In genomic region chr19:7454998-7455397, GRCh38 we compare ENCODE assay signal across 22 cellular contexts.
"Had no signal": no experiment of that assay in that cellular context is flagged by ENCODE, and none has a peak within 500 bp of the region (broad histone marks: within the 10 kb centered on the region; RNA-seq: fewer than 3 reads in every experiment).

No MANE protein-coding gene starts in this region.

- H3K27me3 Mint-ChIP-seq: activated CD4-positive, alpha-beta memory T cell treated with anti-CD3 and anti-CD28 coated beads, Interleukin-2, amount 10 ng/mL, durations not matched to agents 7 days and 5 days; activated CD4-positive, alpha-beta T cell treated with anti-CD3 and anti-CD28 coated beads for 36 hours had no signal

- H3K4me1 Mint-ChIP-seq: activated CD4-positive, alpha-beta memory T cell treated with anti-CD3 and anti-CD28 coated beads, Interleukin-2, amount 10 ng/mL, durations not matched to agents 7 days and 5 days had no signal

- DNase-seq: activated CD4-positive, alpha-beta memory T cell treated with anti-CD3 and anti-CD28 coated beads, Interleukin-2, amount 10 ng/mL, durations not matched to agents 7 days and 5 days; activated CD4-positive, alpha-beta T cell treated with anti-CD3 and anti-CD28 coated beads for 36 hours; activated CD4-positive, alpha-beta T cell treated with anti-CD3 and anti-CD28 coated beads, Interleukin-2, amount 50 U/mL, for 1 hour; activated CD8-positive, alpha-beta memory T cell treated with anti-CD3 and anti-CD28 coated beads, Interleukin-2, amount 50 U/mL, for 48 hours; activated effector memory CD4-positive, alpha-beta T cell treated with anti-CD3 and anti-CD28 coated beads, Interleukin-2, amount 50 U/mL, for 16 hours; activated naive CD4-positive, alpha-beta T cell treated with Interleukin-2 at 50 U/mL for 16 hours; activated T-cell treated with anti-CD3 and anti-CD28 coated beads, Interleukin-2, amount 50 U/mL, for 1 hour; brain microvascular endothelial cell; cerebellar nuclear complex; IMR-90; KG1; NCI-H1048; NCI-H146; NCI-H187 treated with DMSO at 0.1 percent for 48 hours; NCI-H2081 treated with DMSO at 0.1 percent for 48 hours; NCI-H446; NCI-H524; Peyer's patch; SHP77; SW 1271; WERI-Rb-1 had no signal

- H3K4me3 Mint-ChIP-seq: activated CD4-positive, alpha-beta memory T cell treated with anti-CD3 and anti-CD28 coated beads, Interleukin-2, amount 10 ng/mL, durations not matched to agents 7 days and 5 days; activated CD4-positive, alpha-beta T cell treated with anti-CD3 and anti-CD28 coated beads for 36 hours had no signal

- ATAC-seq: activated CD4-positive, alpha-beta T cell treated with anti-CD3 and anti-CD28 coated beads for 36 hours; SK-N-SH treated with all-trans-retinoic acid at 6 μM for 48 hours had no signal

- H3K27ac Mint-ChIP-seq: activated CD4-positive, alpha-beta memory T cell treated with anti-CD3 and anti-CD28 coated beads, Interleukin-2, amount 10 ng/mL, durations not matched to agents 7 days and 5 days; activated CD4-positive, alpha-beta T cell treated with anti-CD3 and anti-CD28 coated beads for 36 hours had no signal
